ENCODE assay signal across 18 cellular contexts in genomic region chr17:30597776-30598288, GRCh38.
"Had no signal": no experiment of that assay in that cellular context is flagged by ENCODE, and none has a peak within 500 bp of the region (broad histone marks: within the 10 kb centered on the region; RNA-seq: fewer than 3 reads in every experiment).

No MANE protein-coding gene starts in this region.

- H3K27me3 ChIP-seq: breast epithelium, pancreas had no signal

- H3K4me1 ChIP-seq: breast epithelium, psoas muscle had no signal

- H3K36me3 ChIP-seq: breast epithelium, pancreas, thoracic aorta had no signal

- H3K4me3 ChIP-seq: breast epithelium, pancreas, psoas muscle, skin epidermis, thoracic aorta had no signal

- H3K9me3 ChIP-seq: breast epithelium, pancreas, psoas muscle, thoracic aorta had no signal

- ATAC-seq: activated T-helper 17 cell treated with anti-CD3 and anti-CD28 coated beads, Interleukin-2, amount 50 U/mL, for 72 hours; left cardiac atrium; pancreas; psoas muscle; right cardiac atrium; stimulated activated memory B cell treated with anti-CD40 and anti-IgM and Interleukin-4, amounts not matched to agents 10 μg/mL and 1 μg/mL and 100 μg/mL, for 72 hours; T-cell; WTC11 had no signal

- H3K27ac ChIP-seq: breast epithelium, pancreas, psoas muscle, skin epidermis, thoracic aorta had no signal

- DNase-seq: activated CD8-positive, alpha-beta memory T cell treated with anti-CD3 and anti-CD28 coated beads, Interleukin-2, amount 50 U/mL, for 4 hours; activated T-cell treated with anti-CD3 and anti-CD28 coated beads, Interleukin-2, amount 50 U/mL, for 24 hours; amniotic stem cell; effector memory CD4-positive, alpha-beta T cell; glutamatergic neuron; islet precursor cell; left cardiac atrium; pancreas; psoas muscle; right cardiac atrium; stimulated activated CD4-positive, alpha-beta T cell treated with anti-CD3 and anti-CD28 coated beads, Interleukin-2, amount 100 ng/mL, for 24 hours; T-cell had no signal
